In the genomic region with DNA sequence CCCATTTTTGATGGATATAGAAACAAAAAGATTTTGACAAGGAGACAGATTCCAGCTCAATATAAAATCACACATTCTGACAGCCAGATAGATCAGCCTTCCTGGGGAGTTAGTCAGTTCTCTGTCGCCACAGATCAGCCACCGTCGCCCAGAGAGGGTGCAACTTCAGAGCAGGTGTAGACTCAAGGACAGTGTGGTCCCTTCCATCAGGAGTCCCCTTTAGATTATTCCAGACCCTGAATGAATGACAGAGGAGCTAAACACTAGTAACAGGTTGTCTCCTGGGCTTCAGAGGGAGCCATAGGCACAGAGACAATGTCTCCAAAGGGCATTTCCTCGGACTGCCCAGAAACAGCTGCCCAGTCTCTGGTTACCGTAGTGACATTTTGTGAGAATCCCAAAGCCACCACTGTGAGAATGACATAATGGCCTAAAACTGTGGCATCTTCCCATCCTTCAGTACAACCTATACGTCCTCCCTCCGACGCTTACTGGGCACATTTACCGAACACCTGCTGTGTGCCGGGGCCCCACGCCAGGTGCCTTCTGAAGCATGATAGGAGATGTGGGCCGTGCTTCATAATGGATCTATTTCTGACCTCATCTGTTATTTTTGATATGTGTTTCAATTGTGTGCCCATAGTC, we compare ENCODE assay signal across 26 cellular contexts. TPM values are rescaled to one million over a fixed set of nuclear protein-coding genes. Genes with fewer than 3 reads are reported as not detected.
A peak's percentile ranks its signal among the peaks of the same experiment; 100 is the strongest.
DNase-seq lines count a peak whose midpoint lies in the region; ATAC-seq and TF ChIP-seq lines count a peak whose summit lies in the region.
"Had no signal": no experiment of that assay in that cellular context is flagged by ENCODE, and none has a peak within 500 bp of the region (broad histone marks: within the 10 kb centered on the region; RNA-seq: fewer than 3 reads in every experiment).

No MANE protein-coding gene starts in this region.

- H3K36me3 ChIP-seq in right atrium auricular region (peaks cover 9% of the 10 kb centered on the region), MM.1S (replicated peaks; ENCODE audit: insufficient read depth, low read length) (no peaks in the 10 kb centered on the region), body of pancreas (replicated peaks in 1 of 2; ENCODE audit: insufficient read depth in 1 of 2, low read depth in 2 of 2) (no peaks in the 10 kb centered on the region)
- H3K36me3 ChIP-seq: BLaER1, neutrophil, uterus had no signal

- no peaks in the 10 kb centered on the region for H3F3A ChIP-seq in MM.1S (ENCODE audit: insufficient read depth, low read length)

- no peak overlapping the region for H3K9ac ChIP-seq in MM.1S (ENCODE audit: low read length)
- H3K9ac ChIP-seq: BLaER1 had no signal

- DNase-seq in left ventricle myocardium superior (no peak), right atrium auricular region (ENCODE audit: low spot score) (no peak), NCI-H2171 (lab: John Stamatoyannopoulos, UW) (peak; percentile 7), cerebellum (ENCODE audit: low spot score) (peak; percentile 84), MM.1S (no peak), body of pancreas (no peak)
- DNase-seq: activated CD8-positive, alpha-beta T cell treated with anti-CD3 and anti-CD28 coated beads for 36 hours; activated T-cell treated with anti-CD3 and anti-CD28 coated beads, Interleukin-2, amount 50 U/mL, for 1 hour; Caco-2; erythroblast; foreskin fibroblast; H7; Karpas-422; MV-4-11; NCI-H226; stimulated activated CD4-positive, alpha-beta T cell treated with anti-CD3 and anti-CD28 coated beads, Interleukin-2, amount 100 ng/mL, for 24 hours; T-cell; uterus had no signal

- intact Hi-C loops in left ventricle myocardium superior (cut with micrococcal nuclease): no loop called here
- intact Hi-C loops in body of pancreas (cut with DNase I): loop anchor here (5.0 kb wide), 1 partner anchor 142 kb away; no protein-coding TSS in a partner anchor

- TF ChIP-seq CTCF in right atrium auricular region (IDR thresholded peaks at IDR 0.05) (no peak), MM.1S (IDR thresholded peaks at IDR 0.05; ENCODE audit: low read length) (no peak), body of pancreas (IDR thresholded peaks at IDR 0.05) (no peak)

- H3K9me3 ChIP-seq in right atrium auricular region (no peaks in the 10 kb centered on the region), MM.1S (replicated peaks; ENCODE audit: insufficient read depth, low read length) (no peaks in the 10 kb centered on the region), body of pancreas (no peaks in the 10 kb centered on the region)
- H3K9me3 ChIP-seq: BLaER1, Caco-2, heart right ventricle, neutrophil, suprapubic skin, uterus had no signal

- H3K4me3 ChIP-seq in right atrium auricular region (no peak overlapping the region), MM.1S (ENCODE audit: low read length) (no peak overlapping the region), body of pancreas (no peak overlapping the region)
- H3K4me3 ChIP-seq: BLaER1, heart right ventricle, smooth muscle cell, suprapubic skin, uterus had no signal

- 87 to 91% methylated on average over 12 of the region's 12 CpGs for WGBS in body of pancreas, 2 donors

- H4K20me1 ChIP-seq in MM.1S (ENCODE audit: insufficient read depth, low read length): no peaks in the 10 kb centered on the region
- H4K20me1 ChIP-seq: BLaER1 had no signal

- no peak overlapping the region for H3K4me2 ChIP-seq in MM.1S (ENCODE audit: low read depth, low read length)
- H3K4me2 ChIP-seq: BLaER1, smooth muscle cell had no signal

- H3K79me2 ChIP-seq in MM.1S (ENCODE audit: low read length): no peaks in the 10 kb centered on the region

- TF ChIP-seq POLR2A in body of pancreas (IDR thresholded peaks at IDR 0.05): no peak

- H3K4me1 ChIP-seq in right atrium auricular region: peaks cover 0 to 5% of the 10 kb centered on the region in 2 donors
- H3K4me1 ChIP-seq in MM.1S (ENCODE audit: low read length): no peaks in the 10 kb centered on the region
- H3K4me1 ChIP-seq in body of pancreas: no peaks in the 10 kb centered on the region
- H3K4me1 ChIP-seq: Caco-2, suprapubic skin, uterus had no signal

- no peak overlapping the region for H2AFZ ChIP-seq in MM.1S (ENCODE audit: low read length)

- ATAC-seq in left ventricle myocardium superior (peak; percentile 33), GM19351 (IDR thresholded peaks at IDR 0.05; ENCODE audit: unreplicated experiment) (no peak), HG03175 (IDR thresholded peaks at IDR 0.05; ENCODE audit: unreplicated experiment) (no peak), body of pancreas (no peak)
- ATAC-seq: activated CD4-positive, CD25-positive, alpha-beta regulatory T cell treated with anti-CD3 and anti-CD28 coated beads, Interleukin-2, amount 50 U/mL, for 24 hours; activated CD8-positive, alpha-beta T cell treated with anti-CD3 and anti-CD28 coated beads for 36 hours; T-cell had no signal

- H3K27me3 ChIP-seq in right atrium auricular region (no peaks in the 10 kb centered on the region), MM.1S (replicated peaks; ENCODE audit: insufficient read depth, low read length) (no peaks in the 10 kb centered on the region), body of pancreas (no peaks in the 10 kb centered on the region)
- H3K27me3 ChIP-seq: BLaER1, heart right ventricle, suprapubic skin, uterus had no signal

- H3K9me2 ChIP-seq in MM.1S (replicated peaks; ENCODE audit: insufficient read depth, low read length): no peaks in the 10 kb centered on the region

- H3K27ac ChIP-seq in right atrium auricular region (no peak overlapping the region), MM.1S (ENCODE audit: low read length) (no peak overlapping the region), body of pancreas (no peak overlapping the region)
- H3K27ac ChIP-seq: BLaER1, neutrophil, suprapubic skin, uterus had no signal

RNA-seq across cellular contexts. Expression of gene SLC2A8, which starts 47.4 kb away (rescaled TPM):
- total RNA-seq in left ventricle myocardium superior: 18.6 TPM
- total RNA-seq in right atrium auricular region: 10 to 100 TPM; 19.2 to 19.8 TPM
- total RNA-seq in cerebellum: 21.3 TPM
- total RNA-seq in body of pancreas: 10 to 100 TPM; 10.9 to 18.2 TPM

Comparison
In these comparisons a context has a peak if more than half of its experiments do, and no peak if none do; other contexts are left out.
1. DNase-seq: peak in NCI-H2171 (single experiment) and cerebellum (single experiment); none in left ventricle myocardium superior (single experiment), right atrium auricular region (single experiment), MM.1S (single experiment) and body of pancreas (0 of 4).